Comparison of ENCODE assay signal across 29 cellular contexts in the genomic region with DNA sequence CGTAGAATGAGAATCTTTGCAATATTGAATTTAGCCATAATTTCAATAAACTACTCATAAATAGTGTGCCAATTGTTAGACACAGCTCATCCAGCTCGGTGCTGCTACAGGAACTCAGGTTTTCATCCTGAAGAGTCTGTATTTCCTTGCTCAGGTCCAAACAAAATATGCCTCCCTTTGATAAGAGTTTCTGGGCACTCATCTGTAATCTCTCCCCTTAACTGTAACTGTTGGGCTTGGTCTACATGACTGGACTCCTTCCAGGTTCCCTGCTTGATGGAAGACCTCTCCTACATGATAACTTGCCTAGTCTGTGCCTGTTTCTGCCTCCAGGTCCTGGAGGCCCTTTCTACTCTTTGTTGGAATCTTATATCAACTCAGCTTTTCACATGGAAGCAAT.
"Had no signal": no experiment of that assay in that cellular context is flagged by ENCODE, and none has a peak within 500 bp of the region (broad histone marks: within the 10 kb centered on the region; RNA-seq: fewer than 3 reads in every experiment).

No MANE protein-coding gene starts in this region.

- H3K4me1 ChIP-seq: ascending aorta, SJCRH30 had no signal

- FAIRE-seq: TTC549 had no signal

- DNase-seq: activated CD4-positive, alpha-beta T cell treated with anti-CD3 and anti-CD28 coated beads for 1 hour; activated CD4-positive, alpha-beta T cell treated with anti-CD3 and anti-CD28 coated beads, Interleukin-2, amount 10 ng/mL, durations not matched to agents 24 days and 14 days; activated CD4-positive, alpha-beta T cell treated with anti-CD3 and anti-CD28 coated beads, Interleukin-2, amount 50 U/mL, for 4 hours; activated CD4-positive, CD25-positive, alpha-beta regulatory T cell; activated CD8-positive, alpha-beta T cell treated with anti-CD3 and anti-CD28 coated beads for 36 hours; activated effector memory CD4-positive, alpha-beta T cell treated with anti-CD3 and anti-CD28 coated beads, Interleukin-2, amount 50 U/mL, for 16 hours; activated naive CD4-positive, alpha-beta T cell; activated naive CD4-positive, alpha-beta T cell treated with anti-CD3 and anti-CD28 coated beads, Interleukin-2, amount 50 U/mL, for 16 hours; activated naive CD8-positive, alpha-beta T cell treated with anti-CD3 and anti-CD28 coated beads, Interleukin-2, amount 10 ng/mL, durations not matched to agents 7 days and 5 days; activated T-cell treated with anti-CD3 and anti-CD28 coated beads, Interleukin-2, amount 50 U/mL, for 1 hour; activated T-cell treated with anti-CD3 and anti-CD28 coated beads, Interleukin-2, amount 50 U/mL, for 72 hours; amygdala; NCI-H1105; NCI-H1417 treated with DMSO at 0.1 percent for 48 hours; NCI-H187 treated with DMSO at 0.1 percent for 48 hours; NCI-H2081; NCI-H2171 treated with DMSO at 0.1 percent for 48 hours; NCI-H2227 treated with DMSO at 0.1 percent for 48 hours; NCI-H524 treated with DMSO at 0.1 percent for 48 hours; SHP77; SJCRH30; T1000 had no signal

- H3K36me3 Mint-ChIP-seq: activated naive CD8-positive, alpha-beta T cell treated with anti-CD3 and anti-CD28 coated beads, Interleukin-2, amount 10 ng/mL, durations not matched to agents 7 days and 5 days had no signal

- H3K27me3 Mint-ChIP-seq: activated CD8-positive, alpha-beta T cell treated with anti-CD3 and anti-CD28 coated beads for 36 hours had no signal

- H3K27ac Mint-ChIP-seq: activated CD4-positive, alpha-beta T cell treated with anti-CD3 and anti-CD28 coated beads, Interleukin-2, amount 10 ng/mL, durations not matched to agents 24 days and 14 days; activated CD8-positive, alpha-beta T cell treated with anti-CD3 and anti-CD28 coated beads for 36 hours; activated naive CD8-positive, alpha-beta T cell treated with anti-CD3 and anti-CD28 coated beads, Interleukin-2, amount 10 ng/mL, durations not matched to agents 7 days and 5 days; activated T-cell treated with anti-CD3 and anti-CD28 coated beads, Interleukin-2, amount 50 U/mL, for 72 hours; activated T-helper 17 cell treated with anti-CD3 and anti-CD28 coated beads, Interleukin-2, amount 50 U/mL, for 72 hours had no signal

- H3K27ac ChIP-seq: ascending aorta, cardiac muscle cell, KMS-11, SJCRH30, SK-N-MC, VCaP had no signal

- H3K27me3 ChIP-seq: ascending aorta, cardiac muscle cell, SJCRH30 had no signal

- H3K36me3 ChIP-seq: ascending aorta, SJCRH30 had no signal

- ATAC-seq: activated CD8-positive, alpha-beta T cell treated with anti-CD3 and anti-CD28 coated beads for 36 hours; activated T-cell treated with anti-CD3 and anti-CD28 coated beads, Interleukin-2, amount 50 U/mL, for 72 hours; activated T-helper 17 cell treated with anti-CD3 and anti-CD28 coated beads, Interleukin-2, amount 50 U/mL, for 72 hours had no signal

- H3K9me3 ChIP-seq: ascending aorta, SJCRH30 had no signal

- H3K4me1 Mint-ChIP-seq: activated CD4-positive, alpha-beta T cell treated with anti-CD3 and anti-CD28 coated beads, Interleukin-2, amount 10 ng/mL, durations not matched to agents 24 days and 14 days; activated naive CD8-positive, alpha-beta T cell treated with anti-CD3 and anti-CD28 coated beads, Interleukin-2, amount 10 ng/mL, durations not matched to agents 7 days and 5 days; activated T-helper 17 cell treated with anti-CD3 and anti-CD28 coated beads, Interleukin-2, amount 50 U/mL, for 72 hours had no signal

- H3K9me3 Mint-ChIP-seq: activated CD4-positive, alpha-beta T cell treated with anti-CD3 and anti-CD28 coated beads, Interleukin-2, amount 10 ng/mL, durations not matched to agents 24 days and 14 days; activated CD8-positive, alpha-beta T cell treated with anti-CD3 and anti-CD28 coated beads for 36 hours; activated naive CD8-positive, alpha-beta T cell treated with anti-CD3 and anti-CD28 coated beads, Interleukin-2, amount 10 ng/mL, durations not matched to agents 7 days and 5 days; activated T-cell treated with anti-CD3 and anti-CD28 coated beads, Interleukin-2, amount 50 U/mL, for 72 hours; activated T-helper 17 cell treated with anti-CD3 and anti-CD28 coated beads, Interleukin-2, amount 50 U/mL, for 72 hours had no signal

- H3K4me3 Mint-ChIP-seq: activated CD4-positive, alpha-beta T cell treated with anti-CD3 and anti-CD28 coated beads, Interleukin-2, amount 10 ng/mL, durations not matched to agents 24 days and 14 days; activated CD8-positive, alpha-beta T cell treated with anti-CD3 and anti-CD28 coated beads for 36 hours; activated naive CD8-positive, alpha-beta T cell treated with anti-CD3 and anti-CD28 coated beads, Interleukin-2, amount 10 ng/mL, durations not matched to agents 7 days and 5 days; activated T-cell treated with anti-CD3 and anti-CD28 coated beads, Interleukin-2, amount 50 U/mL, for 72 hours; activated T-helper 17 cell treated with anti-CD3 and anti-CD28 coated beads, Interleukin-2, amount 50 U/mL, for 72 hours had no signal

- H3K4me3 ChIP-seq: ascending aorta, cardiac muscle cell, SJCRH30, SK-N-MC had no signal
